ENCODE assay signal across 1 cellular context in genomic region chr20:47380481-47380880, GRCh38.
TF ChIP-seq lines count a peak whose summit lies in the region.

No MANE protein-coding gene starts in this region.

TF ChIP-seq in IMR-90, 13 proteins besides CTCF, POLR2A, EP300 and RAD21:
- TF ChIP-seq NFE2L2 (IDR thresholded peaks at IDR 0.05; ENCODE audit: low read depth, low read length) (no peak), MAFK (IDR thresholded peaks at IDR 0.05; ENCODE audit: low read depth, low read length) (no peak), BHLHE40 (IDR thresholded peaks at IDR 0.05; ENCODE audit: low read depth, low read length) (no peak), CEBPB (IDR thresholded peaks at IDR 0.05; ENCODE audit: low read depth, low read length) (no peak), CHD1 (IDR thresholded peaks at IDR 0.05; ENCODE audit: low read depth, low read length) (no peak), SMC3 (IDR thresholded peaks at IDR 0.05; ENCODE audit: low read depth, low read length) (no peak), RCOR1 (IDR thresholded peaks at IDR 0.05; ENCODE audit: insufficient replicate concordance, low read length) (no peak), RFX5 (IDR thresholded peaks at IDR 0.05; ENCODE audit: low read depth, low read length) (no peak), MAZ (IDR thresholded peaks at IDR 0.05; ENCODE audit: borderline replicate concordance, low read depth, low read length) (no peak), ELK1 (IDR thresholded peaks at IDR 0.05; ENCODE audit: borderline replicate concordance, low read depth, low read length) (no peak), USF2 (IDR thresholded peaks at IDR 0.05; ENCODE audit: low read depth, low read length) (no peak), FOS (IDR thresholded peaks at IDR 0.05; ENCODE audit: low read depth, low read length) (no peak), MXI1 (IDR thresholded peaks at IDR 0.05; ENCODE audit: borderline replicate concordance, low read depth, low read length) (no peak)
